ENCODE assay signal across 8 cellular contexts in genomic region chr17:7238418-7239090, GRCh38. TPM values are rescaled to one million over a fixed set of nuclear protein-coding genes. Genes with fewer than 3 reads are reported as not detected.
DNase-seq lines count a peak whose midpoint lies in the region; ATAC-seq and TF ChIP-seq lines count a peak whose summit lies in the region.

No MANE protein-coding gene starts in this region.

- peak overlapping the region; percentile 86 for H3K27ac ChIP-seq in OCI-LY7 (ENCODE audit: low read depth, low read length, poor library complexity, severe bottlenecking)
- peak overlapping the region; percentile 96 to 98 (median 96) for H3K27ac ChIP-seq in transverse colon

- H3K9me3 ChIP-seq in OCI-LY7 (ENCODE audit: low read length) (no peaks in the 10 kb centered on the region), transverse colon (no peaks in the 10 kb centered on the region)

- peaks cover 24% of the 10 kb centered on the region for H3K36me3 Mint-ChIP-seq in chondrocyte (ENCODE audit: low read depth)
- peaks cover 23% of the 10 kb centered on the region for H3K36me3 Mint-ChIP-seq in memory B cell

- TF ChIP-seq POLR2A in transverse colon (IDR thresholded peaks at IDR 0.05): no peak

- H3K27ac Mint-ChIP-seq in chondrocyte (ENCODE audit: unreplicated experiment) (peak overlapping the region; percentile 94), memory B cell (peak overlapping the region; percentile 100)

- H3K4me2 ChIP-seq in OCI-LY7 (ENCODE audit: low read length): peak overlapping the region; percentile 82

- CTCF ChIA-PET in OCI-LY7 (lab: Charles Lee; ENCODE audit: unreplicated experiment): interaction anchor here (0.8 to 1.4 kb wide), 2 partner anchors 18 to 319 kb away, joined by 3 to 4 read pairs; no protein-coding TSS in a partner anchor

- no peak for TF ChIP-seq EP300 in transverse colon (IDR thresholded peaks at IDR 0.05; ENCODE audit: low read depth)

- no peak overlapping the region; the same call in 1 of the 2 replicates for H2AFZ ChIP-seq in OCI-LY7 (ENCODE audit: low read length)

- TF ChIP-seq CTCF in OCI-LY7 (conservative IDR thresholded peaks at IDR 0.05; ENCODE audit: low read length) (no peak), chondrocyte (IDR thresholded peaks at IDR 0.05) (no peak), transverse colon (IDR thresholded peaks at IDR 0.05) (no peak), GM13977 (IDR thresholded peaks at IDR 0.05; ENCODE audit: extremely low read depth, insufficient read depth, missing control alignments) (no peak)

- peaks cover 34% of the 10 kb centered on the region for H3K79me2 ChIP-seq in OCI-LY7 (ENCODE audit: insufficient read depth, low read depth, low read length)

- no peak for ATAC-seq in memory B cell (ENCODE audit: low read depth)
- no peak for ATAC-seq in HG03039 (IDR thresholded peaks at IDR 0.05; ENCODE audit: unreplicated experiment)

- H3K27me3 ChIP-seq in transverse colon: no peaks in the 10 kb centered on the region

- H3K4me1 ChIP-seq in OCI-LY7 (ENCODE audit: insufficient read depth, low read length, poor library complexity, severe bottlenecking) (peaks cover 60% of the 10 kb centered on the region), transverse colon (peaks cover 30 to 57% (median 44%) of the 10 kb centered on the region in 4 donors)

- no TSS peak for BruUV-seq in OCI-LY7 (replicated peaks; lab: Mats Ljungman, UMichigan)

- 0 to 2% methylated on average over 1 to 37 of the region's 39 CpGs for WGBS in transverse colon (ENCODE audit: low coverage in 1 of 2), 2 donors

- peak overlapping the region; percentile 93 for H3K4me3 Mint-ChIP-seq in chondrocyte (ENCODE audit: unreplicated experiment)
- H3K4me3 Mint-ChIP-seq in memory B cell: peak overlapping the region; percentile 100

- POLR2A ChIA-PET in OCI-LY7 (lab: Charles Lee): interaction anchor here (0.6 to 0.7 kb wide), 2 partner anchors 38 to 112 kb away, joined by 6 to 7 read pairs; no protein-coding TSS in a partner anchor

- DNase-seq in G401 (ENCODE audit: low spot score) (peak; percentile 16), OCI-LY7 (ENCODE audit: low spot score) (peak; percentile 48), chondrocyte (ENCODE audit: low spot score) (no peak), memory B cell (ENCODE audit: low spot score in 2 of 2) (no peak), transverse colon (no peak), NCI-H526 treated with DMSO at 0.1 percent for 48 hours (lab: John Stamatoyannopoulos, UW) (no peak), GM13977 (ENCODE audit: low spot score) (no peak)

- peaks cover 52% of the 10 kb centered on the region for H3K36me3 ChIP-seq in OCI-LY7 (ENCODE audit: insufficient read depth, low read length)
- H3K36me3 ChIP-seq in transverse colon: peaks cover 0 to 9% (median 4%) of the 10 kb centered on the region in 4 donors

- intact Hi-C loops in OCI-LY7 (cut with micrococcal nuclease; ENCODE audit: unreplicated experiment): loop anchor here (2.0 to 5.0 kb wide), 3 partner anchors 14 to 244 kb away; partner anchors contain the start of genes ELP5, POLR2A and SLC35G6
- intact Hi-C loops in transverse colon (cut with DNase I; ENCODE audit: low total_unique reads): no loop called here

- peak overlapping the region; percentile 100 for H3K4me3 ChIP-seq in OCI-LY7 (ENCODE audit: low read depth, low read length, poor library complexity, severe bottlenecking)
- peak overlapping the region; percentile 81 to 90 (median 86) for H3K4me3 ChIP-seq in transverse colon

- H3K4me1 Mint-ChIP-seq in chondrocyte (ENCODE audit: low read depth) (peaks cover 64% of the 10 kb centered on the region), memory B cell (peaks cover 53% of the 10 kb centered on the region)

- H3K27me3 Mint-ChIP-seq in chondrocyte (ENCODE audit: low read depth) (no peaks in the 10 kb centered on the region), memory B cell (no peaks in the 10 kb centered on the region)

- in situ Hi-C loops in G401 (cut with HindIII; ENCODE audit: low sequenced_read_pairs): no loop called here
- in situ Hi-C loops in transverse colon (cut with MboI; ENCODE audit: low pct_ligation_motif_present in 1 of 4, low pct_unique_long_range_greater_than_20kb in 1 of 4, low sequenced_read_pairs in 3 of 4): loop anchor here in 1 of 4 donors (25.0 kb wide), 1 partner anchor 899 kb away; no protein-coding TSS in a partner anchor
- in situ Hi-C loops in GM13977 (cut with MboI; ENCODE audit: low pct_unique_long_range_greater_than_20kb, low sequenced_read_pairs, unreplicated experiment): no loop called here

- H3K9me3 Mint-ChIP-seq in chondrocyte (ENCODE audit: low read depth) (no peaks in the 10 kb centered on the region), memory B cell (no peaks in the 10 kb centered on the region)

- 0 out of 2 replicates have a peak, but pooled peaks cover 8% of the 10 kb centered on the region for H4K20me1 ChIP-seq in OCI-LY7 (ENCODE audit: insufficient read depth, low read length)

- H3K9me2 ChIP-seq in OCI-LY7 (ENCODE audit: insufficient read depth, low read length): no peaks in the 10 kb centered on the region

RNA-seq across cellular contexts. Expression of gene PHF23, which starts 0.7 kb away (rescaled TPM):
- 113 and 121 TPM in 2 replicates for total RNA-seq in G401 (2014; rRNA removed; shearing (Covaris generic))
- total RNA-seq in OCI-LY7 (2014; rRNA removed; shearing (Covaris generic)): 47.7 and 50.8 TPM in 2 replicates
- 36.5 and 43.3 TPM in 2 replicates for total RNA-seq in OCI-LY7 (2022)
- 49.5 to 57.8 TPM (median 53.1 TPM) in 3 replicates for total RNA-seq in chondrocyte
- 10 to 100 TPM; 20.6 to 33.5 (median 27.8) TPM for total RNA-seq in transverse colon

RNA-seq across cellular contexts. Expression of gene GABARAP, which starts 3.7 kb away (rescaled TPM):
- total RNA-seq in G401 (2014; rRNA removed; shearing (Covaris generic)): 227 and 249 TPM in 2 replicates
- total RNA-seq in OCI-LY7 (2014; rRNA removed; shearing (Covaris generic)): 106 and 128 TPM in 2 replicates
- 199 and 207 TPM in 2 replicates for total RNA-seq in OCI-LY7 (2022)
- 449 to 459 TPM (median 455 TPM) in 3 replicates for total RNA-seq in chondrocyte
- 100 to 1,000 TPM; 209 to 479 (median 394) TPM for total RNA-seq in transverse colon

RNA-seq across cellular contexts. Expression of gene DVL2, which starts 4.2 kb away (rescaled TPM):
- 89.9 and 99.0 TPM in 2 replicates for total RNA-seq in G401 (2014; rRNA removed; shearing (Covaris generic))
- total RNA-seq in OCI-LY7 (2014; rRNA removed; shearing (Covaris generic)): 84.3 and 98.8 TPM in 2 replicates
- total RNA-seq in OCI-LY7 (2022) (99.9 and 100 TPM in 2 replicates), chondrocyte (58.8 to 65.2 TPM (median 59.5 TPM) in 3 replicates), transverse colon (100 to 1,000 TPM in 2 of 4 donors, 10 to 100 TPM in 2; 35.9 to 182 (median 69.2) TPM)

RNA-seq across cellular contexts. Expression of gene CTDNEP1, which starts 13.0 kb away (rescaled TPM):
- total RNA-seq in G401 (2014; rRNA removed; shearing (Covaris generic)): 18.3 and 26.8 TPM in 2 replicates
- total RNA-seq in OCI-LY7 (2014; rRNA removed; shearing (Covaris generic)): 52.1 and 53.2 TPM in 2 replicates
- total RNA-seq in OCI-LY7 (2022) (161 and 173 TPM in 2 replicates), chondrocyte (105 to 118 TPM (median 111 TPM) in 3 replicates), transverse colon (100 to 1,000 TPM in 1 of 4 donors, 10 to 100 TPM in 3; 52.3 to 113 (median 60.4) TPM)

RNA-seq across cellular contexts. Expression of gene ELP5, which starts 13.5 kb away (rescaled TPM):
- total RNA-seq in G401 (2014; rRNA removed; shearing (Covaris generic)): 74.1 and 95.6 TPM in 2 replicates
- total RNA-seq in OCI-LY7 (2014; rRNA removed; shearing (Covaris generic)): 71.7 and 84.6 TPM in 2 replicates
- 96.8 and 97.3 TPM in 2 replicates for total RNA-seq in OCI-LY7 (2022)
- total RNA-seq in chondrocyte: 24.9 to 32.7 TPM (median 25.8 TPM) in 3 replicates
- 10 to 100 TPM in 3 of 4 donors, 1 to 10 TPM in 1; 4.9 to 36.2 (median 30.3) TPM for total RNA-seq in transverse colon

Comparison
In these comparisons a context has a peak if more than half of its experiments do, and no peak if none do; other contexts are left out.
1. DNase-seq: peak in G401 (single experiment) and OCI-LY7 (single experiment); none in chondrocyte (single experiment), memory B cell (0 of 2), transverse colon (single experiment), NCI-H526 treated with DMSO at 0.1 percent for 48 hours (single experiment) and GM13977 (single experiment).